Comparison of ENCODE assay signal across 21 cellular contexts in genomic region chr10:130036296-130037065, GRCh38.
"Had no signal": no experiment of that assay in that cellular context is flagged by ENCODE, and none has a peak within 500 bp of the region (broad histone marks: within the 10 kb centered on the region; RNA-seq: fewer than 3 reads in every experiment).

No MANE protein-coding gene starts in this region.

- H3K36me3 ChIP-seq: pancreas, uterus had no signal

- H3K9me3 ChIP-seq: pancreas, uterus had no signal

- ATAC-seq: activated CD4-positive, CD25-positive, alpha-beta regulatory T cell treated with anti-CD3 and anti-CD28 coated beads, Interleukin-2, amount 50 U/mL, for 24 hours; effector memory CD8-positive, alpha-beta T cell; left colon; naive thymus-derived CD4-positive, alpha-beta T cell; pancreas; psoas muscle had no signal

- H3K4me1 ChIP-seq: pancreas, psoas muscle, uterus had no signal

- H3K27me3 ChIP-seq: pancreas, uterus had no signal

- H3K4me3 ChIP-seq: dorsolateral prefrontal cortex, pancreas, psoas muscle, uterus had no signal

- H3K27ac ChIP-seq: dorsolateral prefrontal cortex, pancreas, psoas muscle, uterus, VCaP had no signal

- DNase-seq: activated CD4-positive, alpha-beta memory T cell treated with anti-CD3 and anti-CD28 coated beads for 36 hours; activated CD4-positive, alpha-beta T cell treated with anti-CD3 and anti-CD28 coated beads for 48 hours; activated CD8-positive, alpha-beta memory T cell treated with anti-CD3 and anti-CD28 coated beads, Interleukin-2, amount 50 U/mL, for 4 hours; activated naive CD4-positive, alpha-beta T cell; activated T-cell treated with anti-CD3 and anti-CD28 coated beads, Interleukin-2, amount 50 U/mL, for 24 hours; anterior cingulate cortex; effector memory CD8-positive, alpha-beta T cell; foreskin fibroblast; hippocampal formation; left colon; midbrain; naive thymus-derived CD4-positive, alpha-beta T cell; nucleus accumbens; psoas muscle; stimulated activated naive CD4-positive, alpha-beta T cell treated with Interleukin-2 at 50 U/mL for 16 hours; trophoblast cell had no signal
